11 cellular contexts compared by ENCODE assay signal in genomic region chr1:52558941-52559340, GRCh38.
"Had no signal": no experiment of that assay in that cellular context is flagged by ENCODE, and none has a peak within 500 bp of the region (broad histone marks: within the 10 kb centered on the region; RNA-seq: fewer than 3 reads in every experiment).

No MANE protein-coding gene starts in this region.

- ATAC-seq: activated CD8-positive, alpha-beta T cell treated with anti-CD3 and anti-CD28 coated beads for 36 hours; esophagus mucosa; left colon; WTC11 had no signal

- DNase-seq: activated CD4-positive, alpha-beta T cell treated with anti-CD3 and anti-CD28 coated beads for 48 hours; activated CD8-positive, alpha-beta T cell treated with anti-CD3 and anti-CD28 coated beads for 36 hours; activated effector memory CD4-positive, alpha-beta T cell treated with anti-CD3 and anti-CD28 coated beads, Interleukin-2, amount 50 U/mL, for 16 hours; activated T-cell treated with anti-CD3 and anti-CD28 coated beads, Interleukin-2, amount 50 U/mL, for 48 hours; caudate nucleus; left colon; naive B cell; sigmoid colon; spleen had no signal
